1 cellular context compared by ENCODE assay signal in the genomic region with DNA sequence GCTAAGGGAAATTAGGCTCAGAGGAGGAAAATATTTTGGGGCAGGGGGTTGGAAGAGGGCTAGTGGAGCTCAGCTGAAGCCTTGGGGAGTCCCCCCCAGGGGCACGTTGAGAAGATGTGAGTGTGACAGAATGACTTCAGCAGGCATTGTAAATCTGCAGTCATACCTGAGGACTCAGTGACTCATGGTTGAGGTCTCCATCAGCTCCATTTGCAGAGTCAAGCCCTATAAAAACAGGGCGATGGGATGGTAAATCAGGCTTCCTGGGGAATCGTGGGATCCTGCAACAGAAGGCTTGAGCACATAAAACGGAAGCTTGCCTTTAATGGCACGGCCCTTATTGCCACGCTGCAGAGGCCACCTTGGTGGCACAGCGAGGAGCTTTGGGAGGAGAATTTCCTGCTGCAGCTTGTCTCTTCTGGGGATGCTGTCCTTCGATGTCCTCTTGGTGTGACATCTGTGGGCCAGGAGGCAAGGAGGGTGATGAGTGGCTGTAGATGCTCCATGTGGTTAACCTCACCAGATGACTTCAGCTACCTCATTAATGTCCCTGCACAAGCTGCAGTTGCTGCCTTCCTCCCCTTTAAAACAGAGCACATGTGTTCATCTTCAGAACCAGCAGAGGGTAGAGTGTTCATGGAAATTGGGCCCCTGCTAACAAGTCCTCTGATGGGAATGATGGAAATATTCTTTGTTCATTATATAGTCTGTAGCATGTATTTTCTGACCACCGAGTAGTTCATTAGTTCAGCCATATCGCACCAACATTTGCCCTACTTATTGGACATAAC.
TF ChIP-seq lines count a peak whose summit lies in the region.

No MANE protein-coding gene starts in this region.

TF ChIP-seq in neural cell, 6 proteins besides CTCF, POLR2A, EP300 and RAD21 (continued from another document):
- TF ChIP-seq, protein P1, sequence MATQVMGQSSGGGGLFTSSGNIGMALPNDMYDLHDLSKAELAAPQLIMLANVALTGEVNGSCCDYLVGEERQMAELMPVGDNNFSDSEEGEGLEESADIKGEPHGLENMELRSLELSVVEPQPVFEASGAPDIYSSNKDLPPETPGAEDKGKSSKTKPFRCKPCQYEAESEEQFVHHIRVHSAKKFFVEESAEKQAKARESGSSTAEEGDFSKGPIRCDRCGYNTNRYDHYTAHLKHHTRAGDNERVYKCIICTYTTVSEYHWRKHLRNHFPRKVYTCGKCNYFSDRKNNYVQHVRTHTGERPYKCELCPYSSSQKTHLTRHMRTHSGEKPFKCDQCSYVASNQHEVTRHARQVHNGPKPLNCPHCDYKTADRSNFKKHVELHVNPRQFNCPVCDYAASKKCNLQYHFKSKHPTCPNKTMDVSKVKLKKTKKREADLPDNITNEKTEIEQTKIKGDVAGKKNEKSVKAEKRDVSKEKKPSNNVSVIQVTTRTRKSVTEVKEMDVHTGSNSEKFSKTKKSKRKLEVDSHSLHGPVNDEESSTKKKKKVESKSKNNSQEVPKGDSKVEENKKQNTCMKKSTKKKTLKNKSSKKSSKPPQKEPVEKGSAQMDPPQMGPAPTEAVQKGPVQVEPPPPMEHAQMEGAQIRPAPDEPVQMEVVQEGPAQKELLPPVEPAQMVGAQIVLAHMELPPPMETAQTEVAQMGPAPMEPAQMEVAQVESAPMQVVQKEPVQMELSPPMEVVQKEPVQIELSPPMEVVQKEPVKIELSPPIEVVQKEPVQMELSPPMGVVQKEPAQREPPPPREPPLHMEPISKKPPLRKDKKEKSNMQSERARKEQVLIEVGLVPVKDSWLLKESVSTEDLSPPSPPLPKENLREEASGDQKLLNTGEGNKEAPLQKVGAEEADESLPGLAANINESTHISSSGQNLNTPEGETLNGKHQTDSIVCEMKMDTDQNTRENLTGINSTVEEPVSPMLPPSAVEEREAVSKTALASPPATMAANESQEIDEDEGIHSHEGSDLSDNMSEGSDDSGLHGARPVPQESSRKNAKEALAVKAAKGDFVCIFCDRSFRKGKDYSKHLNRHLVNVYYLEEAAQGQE (IDR thresholded peaks at IDR 0.05; ENCODE audit: borderline replicate concordance), result no peak
